ENCODE assay signal across 17 cellular contexts in genomic region chr3:53287413-53287734, GRCh38. TPM values are rescaled to one million over a fixed set of nuclear protein-coding genes. Genes with fewer than 3 reads are reported as not detected.
DNase-seq lines count a peak whose midpoint lies in the region; ATAC-seq and TF ChIP-seq lines count a peak whose summit lies in the region.
"Had no signal": no experiment of that assay in that cellular context is flagged by ENCODE, and none has a peak within 500 bp of the region (broad histone marks: within the 10 kb centered on the region; RNA-seq: fewer than 3 reads in every experiment).

No MANE protein-coding gene starts in this region.

- no peaks in the 10 kb centered on the region for H3K27me3 Mint-ChIP-seq in activated naive CD4-positive, alpha-beta T cell treated with anti-CD3 and anti-CD28 coated beads for 36 hours (ENCODE audit: low read depth)
- H3K27me3 Mint-ChIP-seq in activated naive CD8-positive, alpha-beta T cell treated with anti-CD3 and anti-CD28 coated beads for 36 hours: no peaks in the 10 kb centered on the region
- H3K27me3 Mint-ChIP-seq in effector memory CD8-positive, alpha-beta T cell: no peaks in the 10 kb centered on the region
- H3K27me3 Mint-ChIP-seq: activated B cell treated with CpG ODN at 0.5 μM for 24 hours; dendritic cell treated with granulocyte-macrophage colony-stimulating factor and Interleukin-4, amounts not matched to agents 40 ng/mL and 50 ng/mL, for 4 days had no signal

- H3K4me3 ChIP-seq in iPS-20b (ENCODE audit: low read length) (peak overlapping the region; percentile 50; the same call in 1 of the 2 replicates), stomach (no peak overlapping the region)
- H3K4me3 ChIP-seq: spleen had no signal

- H3K27ac Mint-ChIP-seq in activated naive CD4-positive, alpha-beta T cell treated with anti-CD3 and anti-CD28 coated beads for 36 hours: peak overlapping the region; percentile 51
- H3K27ac Mint-ChIP-seq in activated naive CD8-positive, alpha-beta T cell treated with anti-CD3 and anti-CD28 coated beads for 36 hours: peak overlapping the region; percentile 81
- H3K27ac Mint-ChIP-seq in effector memory CD8-positive, alpha-beta T cell: peak overlapping the region in 1 of 2 donors; percentile 59
- H3K27ac Mint-ChIP-seq: activated B cell treated with CpG ODN at 0.5 μM for 24 hours; dendritic cell treated with granulocyte-macrophage colony-stimulating factor and Interleukin-4, amounts not matched to agents 40 ng/mL and 50 ng/mL, for 4 days had no signal

- WGBS in stomach, 5 donors: 74 to 88% (median 81%) methylated on average over 1 of the region's 1 CpG

- peaks cover 30% of the 10 kb centered on the region for H3K4me1 ChIP-seq in iPS-20b (ENCODE audit: insufficient read depth, low read length)
- peaks cover 0 to 19% (median 4%) of the 10 kb centered on the region in 4 donors for H3K4me1 ChIP-seq in stomach

- H3K4me3 Mint-ChIP-seq in activated naive CD4-positive, alpha-beta T cell treated with anti-CD3 and anti-CD28 coated beads for 36 hours: no peak overlapping the region
- no peak overlapping the region for H3K4me3 Mint-ChIP-seq in activated naive CD8-positive, alpha-beta T cell treated with anti-CD3 and anti-CD28 coated beads for 36 hours
- no peak overlapping the region for H3K4me3 Mint-ChIP-seq in effector memory CD8-positive, alpha-beta T cell
- H3K4me3 Mint-ChIP-seq: activated B cell treated with CpG ODN at 0.5 μM for 24 hours; dendritic cell treated with granulocyte-macrophage colony-stimulating factor and Interleukin-4, amounts not matched to agents 40 ng/mL and 50 ng/mL, for 4 days had no signal

- H3K27ac ChIP-seq in iPS-20b (ENCODE audit: low read length) (peak overlapping the region; percentile 70), temporal lobe (ENCODE audit: low read depth, low read length) (peak overlapping the region; percentile 66), stomach (peak overlapping the region in 1 of 5 donors; percentile 60)
- H3K27ac ChIP-seq: parathyroid adenoma had no signal

- peaks cover 18% of the 10 kb centered on the region for H3K36me3 Mint-ChIP-seq in activated naive CD4-positive, alpha-beta T cell treated with anti-CD3 and anti-CD28 coated beads for 36 hours (ENCODE audit: low read depth)
- peaks cover 5% of the 10 kb centered on the region for H3K36me3 Mint-ChIP-seq in activated naive CD8-positive, alpha-beta T cell treated with anti-CD3 and anti-CD28 coated beads for 36 hours
- peaks cover 47% of the 10 kb centered on the region for H3K36me3 Mint-ChIP-seq in effector memory CD8-positive, alpha-beta T cell (ENCODE audit: insufficient read depth)

- intact Hi-C loops in activated naive CD4-positive, alpha-beta T cell treated with anti-CD3 and anti-CD28 coated beads for 36 hours (cut with micrococcal nuclease): loop anchor here (2.0 kb wide), 1 partner anchor 33 kb away; no protein-coding TSS in a partner anchor
- intact Hi-C loops in stomach (cut with DNase I; ENCODE audit: low total_unique reads): no loop called here

- H3K9me3 ChIP-seq in iPS-20b (ENCODE audit: insufficient read depth, low read depth, low read length) (no peaks in the 10 kb centered on the region), stomach (no peaks in the 10 kb centered on the region)
- H3K9me3 ChIP-seq: spleen had no signal

- H3K4me1 Mint-ChIP-seq in activated naive CD4-positive, alpha-beta T cell treated with anti-CD3 and anti-CD28 coated beads for 36 hours (ENCODE audit: low read depth): peaks cover 9% of the 10 kb centered on the region
- H3K4me1 Mint-ChIP-seq in activated naive CD8-positive, alpha-beta T cell treated with anti-CD3 and anti-CD28 coated beads for 36 hours: peaks cover 9% of the 10 kb centered on the region
- no peaks in the 10 kb centered on the region for H3K4me1 Mint-ChIP-seq in effector memory CD8-positive, alpha-beta T cell (ENCODE audit: low read depth in 2 of 2)
- H3K4me1 Mint-ChIP-seq: activated B cell treated with CpG ODN at 0.5 μM for 24 hours had no signal

- H3K36me3 ChIP-seq in iPS-20b (ENCODE audit: insufficient read depth, low read depth, low read length) (peaks cover 45% of the 10 kb centered on the region), stomach (peaks cover 18 to 87% (median 83%) of the 10 kb centered on the region in 4 donors)

- ATAC-seq in GM21360 (IDR thresholded peaks at IDR 0.05; ENCODE audit: unreplicated experiment): no peak
- no peak for ATAC-seq in effector memory CD8-positive, alpha-beta T cell (replicated peaks)

- DNase-seq in activated naive CD4-positive, alpha-beta T cell treated with anti-CD3 and anti-CD28 coated beads for 36 hours: no peak
- no peak for DNase-seq in activated naive CD4-positive, alpha-beta T cell treated with Interleukin-2 at 50 U/mL for 16 hours
- no peak for DNase-seq in activated naive CD8-positive, alpha-beta T cell treated with anti-CD3 and anti-CD28 coated beads for 36 hours
- no peak for DNase-seq in stomach
- DNase-seq in effector memory CD8-positive, alpha-beta T cell: no peak
- DNase-seq: activated B cell treated with CpG ODN at 0.5 μM for 24 hours, Calu3, GF-D8, KG1, kidney glomerular epithelial cell, NCI-H1105, spleen had no signal

- H3K27me3 ChIP-seq in iPS-20b (ENCODE audit: insufficient read depth, low read length) (no peaks in the 10 kb centered on the region), stomach (no peaks in the 10 kb centered on the region)
- H3K27me3 ChIP-seq: spleen had no signal

- TF ChIP-seq POLR2A in stomach (IDR thresholded peaks at IDR 0.05): no peak

- no peak for TF ChIP-seq CTCF in stomach (IDR thresholded peaks at IDR 0.05)

- TF ChIP-seq EP300 in stomach (IDR thresholded peaks at IDR 0.05): no peak

- CTCF ChIA-PET in activated naive CD4-positive, alpha-beta T cell treated with anti-CD3 and anti-CD28 coated beads for 36 hours (lab: Charles Lee): interaction anchor here (0.7 to 1.1 kb wide), 4 partner anchors 15 to 173 kb away, joined by 3 to 4 read pairs (median 3); no protein-coding TSS in a partner anchor

- H3K9ac ChIP-seq in iPS-20b (ENCODE audit: low read depth, low read length): peak overlapping the region; percentile 55; the same call in 1 of the 2 replicates
- H3K9ac ChIP-seq: parathyroid adenoma had no signal

- H3K9me3 Mint-ChIP-seq in activated naive CD4-positive, alpha-beta T cell treated with anti-CD3 and anti-CD28 coated beads for 36 hours: no peaks in the 10 kb centered on the region
- no peaks in the 10 kb centered on the region for H3K9me3 Mint-ChIP-seq in activated naive CD8-positive, alpha-beta T cell treated with anti-CD3 and anti-CD28 coated beads for 36 hours
- no peaks in the 10 kb centered on the region for H3K9me3 Mint-ChIP-seq in effector memory CD8-positive, alpha-beta T cell
- H3K9me3 Mint-ChIP-seq: activated B cell treated with CpG ODN at 0.5 μM for 24 hours; dendritic cell treated with granulocyte-macrophage colony-stimulating factor and Interleukin-4, amounts not matched to agents 40 ng/mL and 50 ng/mL, for 4 days had no signal

RNA-seq across cellular contexts. Expression of gene TKT, which starts 31.6 kb away (rescaled TPM):
- 100 to 1,000 TPM; 316 to 322 TPM for total RNA-seq in activated naive CD4-positive, alpha-beta T cell treated with anti-CD3 and anti-CD28 coated beads for 36 hours
- total RNA-seq in activated naive CD8-positive, alpha-beta T cell treated with anti-CD3 and anti-CD28 coated beads for 36 hours: 100 to 1,000 TPM; 285 to 287 TPM
- 95.1 TPM for total RNA-seq in temporal lobe
- 100 to 1,000 TPM in 3 of 5 donors, 10 to 100 TPM in 2; 88.3 to 247 (median 162) TPM for total RNA-seq in stomach
- 100 to 1,000 TPM in 2 of 3 donors, 10 to 100 TPM in 1; 84.9 to 385 (median 118) TPM for polyA plus RNA-seq in stomach

RNA-seq across cellular contexts. Expression of gene DCP1A, which starts 60.0 kb away (rescaled TPM):
- total RNA-seq in activated naive CD4-positive, alpha-beta T cell treated with anti-CD3 and anti-CD28 coated beads for 36 hours: 10 to 100 TPM; 23.8 to 25.0 TPM
- total RNA-seq in activated naive CD8-positive, alpha-beta T cell treated with anti-CD3 and anti-CD28 coated beads for 36 hours: 10 to 100 TPM; 33.1 to 36.1 TPM
- total RNA-seq in temporal lobe (13.3 TPM), stomach (10 to 100 TPM; 10.7 to 20.6 (median 14.3) TPM)
- 1 to 10 TPM; 4.5 to 8.7 (median 4.6) TPM for polyA plus RNA-seq in stomach
